ENCODE assay signal across 1 cellular context in the genomic region with DNA sequence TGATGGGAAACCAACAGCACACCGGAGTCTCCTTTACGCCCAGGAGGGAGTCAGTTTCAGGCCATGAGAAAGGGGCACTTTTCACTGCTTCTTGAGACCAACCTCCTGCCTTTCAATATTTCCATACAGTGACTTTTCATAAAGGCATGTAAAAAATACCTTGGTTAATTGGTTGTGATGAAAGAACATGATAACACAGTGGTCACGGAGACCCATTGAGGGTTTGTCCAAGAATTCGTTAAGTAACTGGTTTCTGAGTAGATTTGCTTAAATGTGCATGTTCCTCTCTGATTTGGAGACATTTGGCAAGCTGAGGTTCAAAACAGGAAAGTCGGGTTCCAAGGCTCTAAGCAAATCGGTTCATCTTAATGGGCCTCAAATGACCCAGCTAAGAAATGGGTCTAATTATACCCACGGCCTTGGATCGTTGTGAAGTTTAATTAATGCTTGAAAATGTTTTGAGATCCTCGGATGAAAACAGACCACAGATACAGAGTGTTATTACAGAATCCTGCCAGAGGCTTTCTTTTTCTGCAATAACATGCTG.
TF ChIP-seq lines count a peak whose summit lies in the region.

No MANE protein-coding gene starts in this region.

TF ChIP-seq in GM23338, 12 proteins besides CTCF, POLR2A, EP300 and RAD21 (continued from another document):
- TF ChIP-seq, protein P1, sequence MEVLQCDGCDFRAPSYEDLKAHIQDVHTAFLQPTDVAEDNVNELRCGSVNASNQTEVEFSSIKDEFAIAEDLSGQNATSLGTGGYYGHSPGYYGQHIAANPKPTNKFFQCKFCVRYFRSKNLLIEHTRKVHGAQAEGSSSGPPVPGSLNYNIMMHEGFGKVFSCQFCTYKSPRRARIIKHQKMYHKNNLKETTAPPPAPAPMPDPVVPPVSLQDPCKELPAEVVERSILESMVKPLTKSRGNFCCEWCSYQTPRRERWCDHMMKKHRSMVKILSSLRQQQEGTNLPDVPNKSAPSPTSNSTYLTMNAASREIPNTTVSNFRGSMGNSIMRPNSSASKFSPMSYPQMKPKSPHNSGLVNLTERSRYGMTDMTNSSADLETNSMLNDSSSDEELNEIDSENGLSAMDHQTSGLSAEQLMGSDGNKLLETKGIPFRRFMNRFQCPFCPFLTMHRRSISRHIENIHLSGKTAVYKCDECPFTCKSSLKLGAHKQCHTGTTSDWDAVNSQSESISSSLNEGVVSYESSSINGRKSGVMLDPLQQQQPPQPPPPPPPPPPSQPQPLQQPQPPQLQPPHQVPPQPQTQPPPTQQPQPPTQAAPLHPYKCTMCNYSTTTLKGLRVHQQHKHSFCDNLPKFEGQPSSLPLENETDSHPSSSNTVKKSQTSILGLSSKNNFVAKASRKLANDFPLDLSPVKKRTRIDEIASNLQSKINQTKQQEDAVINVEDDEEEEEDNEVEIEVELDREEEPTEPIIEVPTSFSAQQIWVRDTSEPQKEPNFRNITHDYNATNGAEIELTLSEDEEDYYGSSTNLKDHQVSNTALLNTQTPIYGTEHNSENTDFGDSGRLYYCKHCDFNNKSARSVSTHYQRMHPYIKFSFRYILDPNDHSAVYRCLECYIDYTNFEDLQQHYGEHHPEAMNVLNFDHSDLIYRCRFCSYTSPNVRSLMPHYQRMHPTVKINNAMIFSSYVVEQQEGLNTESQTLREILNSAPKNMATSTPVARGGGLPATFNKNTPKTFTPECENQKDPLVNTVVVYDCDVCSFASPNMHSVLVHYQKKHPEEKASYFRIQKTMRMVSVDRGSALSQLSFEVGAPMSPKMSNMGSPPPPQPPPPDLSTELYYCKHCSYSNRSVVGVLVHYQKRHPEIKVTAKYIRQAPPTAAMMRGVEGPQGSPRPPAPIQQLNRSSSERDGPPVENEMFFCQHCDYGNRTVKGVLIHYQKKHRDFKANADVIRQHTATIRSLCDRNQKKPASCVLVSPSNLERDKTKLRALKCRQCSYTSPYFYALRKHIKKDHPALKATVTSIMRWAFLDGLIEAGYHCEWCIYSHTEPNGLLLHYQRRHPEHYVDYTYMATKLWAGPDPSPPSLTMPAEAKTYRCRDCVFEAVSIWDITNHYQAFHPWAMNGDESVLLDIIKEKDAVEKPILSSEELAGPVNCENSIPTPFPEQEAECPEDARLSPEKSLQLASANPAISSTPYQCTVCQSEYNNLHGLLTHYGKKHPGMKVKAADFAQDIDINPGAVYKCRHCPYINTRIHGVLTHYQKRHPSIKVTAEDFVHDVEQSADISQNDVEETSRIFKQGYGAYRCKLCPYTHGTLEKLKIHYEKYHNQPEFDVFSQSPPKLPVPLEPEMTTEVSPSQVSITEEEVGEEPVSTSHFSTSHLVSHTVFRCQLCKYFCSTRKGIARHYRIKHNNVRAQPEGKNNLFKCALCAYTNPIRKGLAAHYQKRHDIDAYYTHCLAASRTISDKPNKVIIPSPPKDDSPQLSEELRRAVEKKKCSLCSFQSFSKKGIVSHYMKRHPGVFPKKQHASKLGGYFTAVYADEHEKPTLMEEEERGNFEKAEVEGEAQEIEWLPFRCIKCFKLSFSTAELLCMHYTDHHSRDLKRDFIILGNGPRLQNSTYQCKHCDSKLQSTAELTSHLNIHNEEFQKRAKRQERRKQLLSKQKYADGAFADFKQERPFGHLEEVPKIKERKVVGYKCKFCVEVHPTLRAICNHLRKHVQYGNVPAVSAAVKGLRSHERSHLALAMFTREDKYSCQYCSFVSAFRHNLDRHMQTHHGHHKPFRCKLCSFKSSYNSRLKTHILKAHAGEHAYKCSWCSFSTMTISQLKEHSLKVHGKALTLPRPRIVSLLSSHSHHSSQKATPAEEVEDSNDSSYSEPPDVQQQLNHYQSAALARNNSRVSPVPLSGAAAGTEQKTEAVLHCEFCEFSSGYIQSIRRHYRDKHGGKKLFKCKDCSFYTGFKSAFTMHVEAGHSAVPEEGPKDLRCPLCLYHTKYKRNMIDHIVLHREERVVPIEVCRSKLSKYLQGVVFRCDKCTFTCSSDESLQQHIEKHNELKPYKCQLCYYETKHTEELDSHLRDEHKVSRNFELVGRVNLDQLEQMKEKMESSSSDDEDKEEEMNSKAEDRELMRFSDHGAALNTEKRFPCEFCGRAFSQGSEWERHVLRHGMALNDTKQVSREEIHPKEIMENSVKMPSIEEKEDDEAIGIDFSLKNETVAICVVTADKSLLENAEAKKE (CRISPR knock-in tag; IDR thresholded peaks at IDR 0.05): no peak
- TF ChIP-seq NANOG (IDR thresholded peaks at IDR 0.05; ENCODE audit: borderline replicate concordance) (no peak), JUNB (IDR thresholded peaks at IDR 0.05; ENCODE audit: unreplicated experiment) (no peak), CREB1 (CRISPR knock-in tag; IDR thresholded peaks at IDR 0.05; ENCODE audit: low read depth) (no peak), STAT1 (IDR thresholded peaks at IDR 0.05; ENCODE audit: unreplicated experiment) (no peak), ZNF114 (CRISPR knock-in tag; IDR thresholded peaks at IDR 0.05) (no peak)
- TF ChIP-seq, protein P2, sequence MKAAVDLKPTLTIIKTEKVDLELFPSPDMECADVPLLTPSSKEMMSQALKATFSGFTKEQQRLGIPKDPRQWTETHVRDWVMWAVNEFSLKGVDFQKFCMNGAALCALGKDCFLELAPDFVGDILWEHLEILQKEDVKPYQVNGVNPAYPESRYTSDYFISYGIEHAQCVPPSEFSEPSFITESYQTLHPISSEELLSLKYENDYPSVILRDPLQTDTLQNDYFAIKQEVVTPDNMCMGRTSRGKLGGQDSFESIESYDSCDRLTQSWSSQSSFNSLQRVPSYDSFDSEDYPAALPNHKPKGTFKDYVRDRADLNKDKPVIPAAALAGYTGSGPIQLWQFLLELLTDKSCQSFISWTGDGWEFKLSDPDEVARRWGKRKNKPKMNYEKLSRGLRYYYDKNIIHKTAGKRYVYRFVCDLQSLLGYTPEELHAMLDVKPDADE (IDR thresholded peaks at IDR 0.05): no peak
- TF ChIP-seq, protein P3, sequence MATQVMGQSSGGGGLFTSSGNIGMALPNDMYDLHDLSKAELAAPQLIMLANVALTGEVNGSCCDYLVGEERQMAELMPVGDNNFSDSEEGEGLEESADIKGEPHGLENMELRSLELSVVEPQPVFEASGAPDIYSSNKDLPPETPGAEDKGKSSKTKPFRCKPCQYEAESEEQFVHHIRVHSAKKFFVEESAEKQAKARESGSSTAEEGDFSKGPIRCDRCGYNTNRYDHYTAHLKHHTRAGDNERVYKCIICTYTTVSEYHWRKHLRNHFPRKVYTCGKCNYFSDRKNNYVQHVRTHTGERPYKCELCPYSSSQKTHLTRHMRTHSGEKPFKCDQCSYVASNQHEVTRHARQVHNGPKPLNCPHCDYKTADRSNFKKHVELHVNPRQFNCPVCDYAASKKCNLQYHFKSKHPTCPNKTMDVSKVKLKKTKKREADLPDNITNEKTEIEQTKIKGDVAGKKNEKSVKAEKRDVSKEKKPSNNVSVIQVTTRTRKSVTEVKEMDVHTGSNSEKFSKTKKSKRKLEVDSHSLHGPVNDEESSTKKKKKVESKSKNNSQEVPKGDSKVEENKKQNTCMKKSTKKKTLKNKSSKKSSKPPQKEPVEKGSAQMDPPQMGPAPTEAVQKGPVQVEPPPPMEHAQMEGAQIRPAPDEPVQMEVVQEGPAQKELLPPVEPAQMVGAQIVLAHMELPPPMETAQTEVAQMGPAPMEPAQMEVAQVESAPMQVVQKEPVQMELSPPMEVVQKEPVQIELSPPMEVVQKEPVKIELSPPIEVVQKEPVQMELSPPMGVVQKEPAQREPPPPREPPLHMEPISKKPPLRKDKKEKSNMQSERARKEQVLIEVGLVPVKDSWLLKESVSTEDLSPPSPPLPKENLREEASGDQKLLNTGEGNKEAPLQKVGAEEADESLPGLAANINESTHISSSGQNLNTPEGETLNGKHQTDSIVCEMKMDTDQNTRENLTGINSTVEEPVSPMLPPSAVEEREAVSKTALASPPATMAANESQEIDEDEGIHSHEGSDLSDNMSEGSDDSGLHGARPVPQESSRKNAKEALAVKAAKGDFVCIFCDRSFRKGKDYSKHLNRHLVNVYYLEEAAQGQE (IDR thresholded peaks at IDR 0.05; ENCODE audit: unreplicated experiment): no peak
TF ChIP-seq in GM23338: peak in this region for 0.
